Comparison of ENCODE assay signal across 8 cellular contexts in the genomic region with DNA sequence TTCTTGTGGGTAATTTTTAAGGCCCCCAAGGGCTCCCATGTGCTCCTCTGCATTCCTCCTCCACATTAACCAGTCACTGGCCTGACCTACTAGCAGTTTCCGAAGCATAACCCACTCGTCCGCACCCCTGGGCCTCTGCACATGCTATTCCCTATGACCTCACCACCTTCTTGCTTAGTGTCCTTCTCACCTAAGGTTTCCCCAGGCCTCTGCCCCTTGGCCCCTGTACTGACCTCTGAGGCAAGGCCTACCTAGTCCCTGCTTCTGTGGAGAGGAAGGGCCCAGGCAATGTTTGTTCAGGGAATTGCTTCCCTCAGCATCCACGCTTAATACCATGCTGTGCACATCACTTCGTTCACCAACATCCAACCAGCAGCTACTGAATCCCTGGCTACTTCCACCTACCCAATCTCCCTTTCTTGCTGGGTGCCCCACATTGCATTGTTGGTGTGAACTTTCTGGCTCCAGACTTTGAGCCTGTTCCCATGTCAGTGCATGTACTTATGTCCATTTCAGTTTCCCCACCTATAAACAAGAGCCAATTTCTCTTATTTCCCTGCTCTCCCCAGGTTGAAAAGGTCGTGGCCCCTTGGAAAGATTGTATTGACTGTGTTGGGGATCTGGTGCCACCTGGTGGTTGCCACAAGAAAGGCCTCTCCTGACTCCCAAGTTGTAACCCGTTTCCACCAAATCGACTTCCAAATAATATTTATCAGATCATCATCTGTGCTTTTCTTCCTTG. TPM values are rescaled to one million over a fixed set of nuclear protein-coding genes. Genes with fewer than 3 reads are reported as not detected.
DNase-seq lines count a peak whose midpoint lies in the region; ATAC-seq lines count a peak whose summit lies in the region.

No MANE protein-coding gene starts in this region.

- no peak overlapping the region for H3K18ac ChIP-seq in trophoblast cell (ENCODE audit: low read length)

- no CpG with 5 or more reads among the region's 8 CpGs for WGBS in trophoblast cell (ENCODE audit: extremely low coverage, insufficient coverage, insufficient read length)

- no peak overlapping the region for H3K27ac Mint-ChIP-seq in activated CD4-positive, alpha-beta T cell treated with anti-CD3 and anti-CD28 coated beads, Interleukin-2, amount 10 ng/mL, durations not matched to agents 7 days and 5 days

- no peak overlapping the region for H2BK120ac ChIP-seq in trophoblast cell (ENCODE audit: insufficient read depth, low read length, poor library complexity)

- no peaks in the 10 kb centered on the region for H3K36me3 ChIP-seq in trophoblast cell (ENCODE audit: control insufficient read depth in 1 of 2, insufficient read depth in 2 of 2, low read length in 2 of 2)

- H2BK5ac ChIP-seq in trophoblast cell (ENCODE audit: low read depth, low read length, poor library complexity), result no peak overlapping the region

- H3K4me3 Mint-ChIP-seq in activated CD4-positive, alpha-beta T cell treated with anti-CD3 and anti-CD28 coated beads, Interleukin-2, amount 10 ng/mL, durations not matched to agents 7 days and 5 days, result no peak overlapping the region

- H2BK12ac ChIP-seq in trophoblast cell (ENCODE audit: low read length), result no peak overlapping the region

- H3K4me3 ChIP-seq in trophoblast cell (ENCODE audit: low read depth, low read length), result peak overlapping the region; percentile 7

- no peak overlapping the region for H3K4me2 ChIP-seq in trophoblast cell (ENCODE audit: low read length)

- no peaks in the 10 kb centered on the region for H3K79me1 ChIP-seq in trophoblast cell (ENCODE audit: low read length)

- H2AK5ac ChIP-seq in trophoblast cell (ENCODE audit: low read length), result no peak overlapping the region

- H3K27me3 Mint-ChIP-seq in activated CD4-positive, alpha-beta T cell treated with anti-CD3 and anti-CD28 coated beads, Interleukin-2, amount 10 ng/mL, durations not matched to agents 7 days and 5 days, result peaks cover 9% of the 10 kb centered on the region

- peaks cover 4% of the 10 kb centered on the region for H3K36me3 Mint-ChIP-seq in activated CD4-positive, alpha-beta T cell treated with anti-CD3 and anti-CD28 coated beads, Interleukin-2, amount 10 ng/mL, durations not matched to agents 7 days and 5 days (ENCODE audit: low read depth)

- H3K9ac ChIP-seq in trophoblast cell (ENCODE audit: low read length), result no peak overlapping the region

- ATAC-seq in GM19463 (IDR thresholded peaks at IDR 0.05; ENCODE audit: unreplicated experiment), result no peak

- no peaks in the 10 kb centered on the region for H3K4me1 ChIP-seq in trophoblast cell (ENCODE audit: control insufficient read depth in 1 of 2, insufficient read depth in 2 of 2, low read length in 2 of 2)

- no peak overlapping the region for H4K12ac ChIP-seq in trophoblast cell (ENCODE audit: low read depth, low read length)

- H4K8ac ChIP-seq in trophoblast cell (ENCODE audit: low read depth, low read length), result no peak overlapping the region

- H3K23ac ChIP-seq in trophoblast cell (ENCODE audit: low read length), result no peak overlapping the region

- peak; percentile 38 for DNase-seq in A172 (ENCODE audit: low spot score)
- peak; percentile 68 for DNase-seq in GM03348 (ENCODE audit: low spot score)
- DNase-seq in NCI-H1694 (lab: John Stamatoyannopoulos, UW), result peak; percentile 55
- peak; percentile 36 for DNase-seq in activated CD4-positive, alpha-beta T cell treated with anti-CD3 and anti-CD28 coated beads, Interleukin-2, amount 10 ng/mL, durations not matched to agents 7 days and 5 days
- peak; percentile 36 for DNase-seq in fibroblast of peridontal ligament (ENCODE audit: extremely low read depth)
- peak in 1 of 2 donors; percentile 61 for DNase-seq in trophoblast cell
- no peak for DNase-seq in NCI-H1048 (lab: John Stamatoyannopoulos, UW)

- H2AFZ ChIP-seq in trophoblast cell (ENCODE audit: insufficient read depth, low read length, poor library complexity), result no peak overlapping the region

- H3K4me1 Mint-ChIP-seq in activated CD4-positive, alpha-beta T cell treated with anti-CD3 and anti-CD28 coated beads, Interleukin-2, amount 10 ng/mL, durations not matched to agents 7 days and 5 days, result peaks cover 18% of the 10 kb centered on the region

- no peaks in the 10 kb centered on the region for H3K9me3 ChIP-seq in trophoblast cell (ENCODE audit: insufficient read depth, low read depth, low read length)

- no peak overlapping the region for H3K14ac ChIP-seq in trophoblast cell (ENCODE audit: low read length)

- POLR2A ChIA-PET in activated CD4-positive, alpha-beta T cell treated with anti-CD3 and anti-CD28 coated beads, Interleukin-2, amount 10 ng/mL, durations not matched to agents 7 days and 5 days (lab: Charles Lee), result no interaction called here

- H3K27ac ChIP-seq in trophoblast cell (ENCODE audit: low read depth, low read length), result no peak overlapping the region

- H3K27me3 ChIP-seq in trophoblast cell (ENCODE audit: insufficient read depth, low read length), result no peaks in the 10 kb centered on the region

- H3K9me3 Mint-ChIP-seq in activated CD4-positive, alpha-beta T cell treated with anti-CD3 and anti-CD28 coated beads, Interleukin-2, amount 10 ng/mL, durations not matched to agents 7 days and 5 days, result peaks cover 3% of the 10 kb centered on the region

- no peaks in the 10 kb centered on the region for H3K79me2 ChIP-seq in trophoblast cell (ENCODE audit: control insufficient read depth, insufficient read depth, low read length, poor library complexity)

- no peak overlapping the region for H3K4ac ChIP-seq in trophoblast cell (ENCODE audit: low read depth, low read length)

- no peak overlapping the region for H4K91ac ChIP-seq in trophoblast cell (ENCODE audit: low read depth, low read length)

- CTCF ChIA-PET in activated CD4-positive, alpha-beta T cell treated with anti-CD3 and anti-CD28 coated beads, Interleukin-2, amount 10 ng/mL, durations not matched to agents 7 days and 5 days (lab: Charles Lee), result no interaction called here

RNA-seq across cellular contexts. Expression of gene TMEM177, which starts 19.2 kb away (rescaled TPM):
- total RNA-seq in A172 (2014; rRNA removed; shearing (Covaris generic)), result 23.8 and 31.8 TPM in 2 replicates
- total RNA-seq in activated CD4-positive, alpha-beta T cell treated with anti-CD3 and anti-CD28 coated beads, Interleukin-2, amount 10 ng/mL, durations not matched to agents 7 days and 5 days, result 1 to 10 TPM; 7.8 to 9.5 TPM
- polyA plus RNA-seq in trophoblast cell (2013), result 4.8 and 5.4 TPM in 2 replicates
